16 cellular contexts compared by ENCODE assay signal in genomic region chr11:17250561-17251350, GRCh38.
"Had no signal": no experiment of that assay in that cellular context is flagged by ENCODE, and none has a peak within 500 bp of the region (broad histone marks: within the 10 kb centered on the region; RNA-seq: fewer than 3 reads in every experiment).

No MANE protein-coding gene starts in this region.

- H3K4me3 ChIP-seq: ascending aorta, dorsolateral prefrontal cortex, lower lobe of right lung, sigmoid colon, spleen, tibial nerve, uterus had no signal

- ATAC-seq: activated naive CD8-positive, alpha-beta T cell treated with anti-CD3 and anti-CD28 coated beads, Interleukin-2, amount 50 U/mL, for 24 hours; lower lobe of right lung had no signal

- DNase-seq: activated CD4-positive, alpha-beta T cell treated with anti-CD3 and anti-CD28 coated beads, Interleukin-2, amount 50 U/mL, for 4 hours; activated CD4-positive, CD25-positive, alpha-beta regulatory T cell treated with anti-CD3 and anti-CD28 coated beads, Interleukin-2, amount 50 U/mL, for 72 hours; activated naive CD4-positive, alpha-beta T cell treated with anti-CD3 and anti-CD28 coated beads for 36 hours; activated naive CD8-positive, alpha-beta T cell treated with anti-CD3 and anti-CD28 coated beads, Interleukin-2, amount 50 U/mL, for 24 hours; activated T-cell treated with anti-CD3 and anti-CD28 coated beads, Interleukin-2, amount 50 U/mL, for 1 hour; dorsolateral prefrontal cortex; endodermal cell; lower lobe of right lung; midbrain; sigmoid colon; spleen; T-helper 1 cell; T1000; uterus had no signal
